ENCODE assay signal across 27 cellular contexts in genomic region chr4:153064571-153064970, GRCh38.
A peak's percentile ranks its signal among the peaks of the same experiment; 100 is the strongest.
DNase-seq lines count a peak whose midpoint lies in the region; ATAC-seq and TF ChIP-seq lines count a peak whose summit lies in the region.
"Had no signal": no experiment of that assay in that cellular context is flagged by ENCODE, and none has a peak within 500 bp of the region (broad histone marks: within the 10 kb centered on the region; RNA-seq: fewer than 3 reads in every experiment).

No MANE protein-coding gene starts in this region.

- 79 to 81% methylated on average over 10 to 12 of the region's 13 CpGs for WGBS in thyroid gland, 2 donors

- intact Hi-C loops in left colon (cut with DNase I, micrococcal nuclease), result no loop called here
- intact Hi-C loops in thyroid gland (cut with DNase I), result no loop called here

- DNase-seq in NCI-H82 (lab: John Stamatoyannopoulos, UW) (peak; percentile 30), NCI-H82 treated with DMSO at 0.1 percent for 48 hours (lab: John Stamatoyannopoulos, UW; ENCODE audit: unreplicated experiment) (no peak), cerebellum (ENCODE audit: low spot score) (peak; percentile 72), left colon (peak; percentile 32 to 35), thyroid gland (peak; percentile 24 to 38), AG08395 (ENCODE audit: low spot score) (no peak)
- DNase-seq: activated CD4-positive, alpha-beta memory T cell treated with anti-CD3 and anti-CD28 coated beads for 36 hours; activated CD4-positive, CD25-positive, alpha-beta regulatory T cell; activated effector memory CD4-positive, alpha-beta T cell treated with anti-CD3 and anti-CD28 coated beads, Interleukin-2, amount 50 U/mL, for 16 hours; activated naive CD8-positive, alpha-beta T cell treated with anti-CD3 and anti-CD28 coated beads, Interleukin-2, amount 10 ng/mL, durations not matched to agents 7 days and 5 days; activated T-cell treated with anti-CD3 and anti-CD28 coated beads for 4 hours; CD8-positive, alpha-beta T cell; DMS153; effector CD4-positive, alpha-beta T cell; GDM1; GOT3; heart right ventricle; NCI-H1092 treated with DMSO at 0.1 percent for 48 hours; NCI-H2029; NCI-H2227 treated with DMSO at 0.1 percent for 48 hours; nephron progenitor cell; stimulated activated naive CD8-positive, alpha-beta T cell treated with anti-CD3 and anti-CD28 coated beads, Interleukin-15, amount 100 ng/mL, for 72 hours; T1000; trophoblast cell had no signal

- H3K4me3 ChIP-seq in thyroid gland (replicated peaks in 1 of 3), result no peak overlapping the region
- H3K4me3 ChIP-seq: heart right ventricle had no signal

- H3K4me1 ChIP-seq in thyroid gland, result peaks cover 11 to 24% of the 10 kb centered on the region in 2 donors
- H3K4me1 ChIP-seq: heart right ventricle had no signal

- TF ChIP-seq CTCF in thyroid gland (IDR thresholded peaks at IDR 0.05), result no peak

- no peaks in the 10 kb centered on the region for H3K27me3 ChIP-seq in thyroid gland

- H3K36me3 ChIP-seq in thyroid gland, result no peaks in the 10 kb centered on the region
- H3K36me3 ChIP-seq: heart right ventricle had no signal

- H3K27ac ChIP-seq in thyroid gland, result peak overlapping the region; percentile 41 to 43 (median 43)
- H3K27ac ChIP-seq: 22Rv1, heart right ventricle had no signal

- H3K9me3 ChIP-seq in thyroid gland, result no peaks in the 10 kb centered on the region
- H3K9me3 ChIP-seq: heart right ventricle had no signal

- ATAC-seq in left colon (peak; percentile 45), HG02852 (IDR thresholded peaks at IDR 0.05; ENCODE audit: unreplicated experiment) (no peak), HG02870 (IDR thresholded peaks at IDR 0.05; ENCODE audit: unreplicated experiment) (no peak)
- ATAC-seq: CD8-positive, alpha-beta T cell; heart right ventricle; stimulated activated naive CD8-positive, alpha-beta T cell treated with anti-CD3 and anti-CD28 coated beads, Interleukin-15, amount 100 ng/mL, for 72 hours had no signal

- TF ChIP-seq POLR2A in thyroid gland (IDR thresholded peaks at IDR 0.05), result no peak

Comparison
In these comparisons a context has a peak if more than half of its experiments do, and no peak if none do; other contexts are left out.
1. DNase-seq: peak in NCI-H82 (single experiment), cerebellum (single experiment), left colon (2 of 2) and thyroid gland (2 of 2); none in NCI-H82 treated with DMSO at 0.1 percent for 48 hours (single experiment) and AG08395 (single experiment).